18 cellular contexts compared by ENCODE assay signal in genomic region chr10:48938990-48939536, GRCh38. TPM values are rescaled to one million over a fixed set of nuclear protein-coding genes. Genes with fewer than 3 reads are reported as not detected.
DNase-seq lines count a peak whose midpoint lies in the region; ATAC-seq and TF ChIP-seq lines count a peak whose summit lies in the region.
"Had no signal": no experiment of that assay in that cellular context is flagged by ENCODE, and none has a peak within 500 bp of the region (broad histone marks: within the 10 kb centered on the region; RNA-seq: fewer than 3 reads in every experiment).

No MANE protein-coding gene starts in this region.

- no peak for ATAC-seq in activated CD8-positive, alpha-beta memory T cell treated with anti-CD3 and anti-CD28 coated beads, Interleukin-2, amount 10 ng/mL, durations not matched to agents 7 days and 5 days
- ATAC-seq in HG02885 (IDR thresholded peaks at IDR 0.05; ENCODE audit: poor library complexity, unreplicated experiment): no peak
- no peak for ATAC-seq in HG02763 (IDR thresholded peaks at IDR 0.05; ENCODE audit: unreplicated experiment)
- ATAC-seq: K562 had no signal

- no peaks in the 10 kb centered on the region for H3K9me3 Mint-ChIP-seq in activated CD8-positive, alpha-beta memory T cell treated with anti-CD3 and anti-CD28 coated beads, Interleukin-2, amount 10 ng/mL, durations not matched to agents 7 days and 5 days (ENCODE audit: low read depth)
- H3K9me3 Mint-ChIP-seq in osteocyte (ENCODE audit: unreplicated experiment): no peaks in the 10 kb centered on the region
- H3K9me3 Mint-ChIP-seq: HFFc6 had no signal

- DNase-seq in activated CD8-positive, alpha-beta memory T cell treated with anti-CD3 and anti-CD28 coated beads, Interleukin-2, amount 10 ng/mL, durations not matched to agents 7 days and 5 days: peak; percentile 36
- DNase-seq in activated CD8-positive, alpha-beta memory T cell treated with anti-CD3 and anti-CD28 coated beads for 24 hours: no peak
- DNase-seq in ecto neural progenitor cell (ENCODE audit: low spot score) (peak; percentile 36), osteocyte (ENCODE audit: extremely low spot score, unreplicated experiment) (peak; percentile 65), vagina (ENCODE audit: extremely low spot score in 2 of 2) (peak; percentile 71 to 74), H7 (no peak)
- DNase-seq: CD4-positive, CD25-positive, alpha-beta regulatory T cell; DMS53; GF-D8; GOT3; HCEC 1CT; HFFc6 had no signal

- TF ChIP-seq CTCF in osteocyte (IDR thresholded peaks at IDR 0.05): no peak
- no peak for TF ChIP-seq CTCF in vagina (IDR thresholded peaks at IDR 0.05)

- H3K27ac Mint-ChIP-seq in activated CD8-positive, alpha-beta memory T cell treated with anti-CD3 and anti-CD28 coated beads, Interleukin-2, amount 10 ng/mL, durations not matched to agents 7 days and 5 days: no peak overlapping the region
- no peak overlapping the region for H3K27ac Mint-ChIP-seq in osteocyte (ENCODE audit: unreplicated experiment)
- H3K27ac Mint-ChIP-seq: CD4-positive, CD25-positive, alpha-beta regulatory T cell; HFFc6 had no signal

- H3K4me1 Mint-ChIP-seq in activated CD8-positive, alpha-beta memory T cell treated with anti-CD3 and anti-CD28 coated beads, Interleukin-2, amount 10 ng/mL, durations not matched to agents 7 days and 5 days: no peaks in the 10 kb centered on the region
- no peaks in the 10 kb centered on the region for H3K4me1 Mint-ChIP-seq in osteocyte (ENCODE audit: unreplicated experiment)
- H3K4me1 Mint-ChIP-seq: CD4-positive, CD25-positive, alpha-beta regulatory T cell had no signal

- TF ChIP-seq POLR2A in vagina (IDR thresholded peaks at IDR 0.05): no peak

- H3K4me3 ChIP-seq in vagina (no peak overlapping the region), H7 (ENCODE audit: insufficient read depth, low read depth, low read length) (no peak overlapping the region)
- H3K4me3 ChIP-seq: BLaER1, K562 had no signal

- H3K27ac ChIP-seq in vagina: no peak overlapping the region
- H3K27ac ChIP-seq: 22Rv1, BLaER1 had no signal

- intact Hi-C loops in vagina (cut with DNase I): no loop called here

- no peaks in the 10 kb centered on the region for H3K27me3 Mint-ChIP-seq in activated CD8-positive, alpha-beta memory T cell treated with anti-CD3 and anti-CD28 coated beads, Interleukin-2, amount 10 ng/mL, durations not matched to agents 7 days and 5 days
- H3K27me3 Mint-ChIP-seq in osteocyte (ENCODE audit: unreplicated experiment): peaks cover 3% of the 10 kb centered on the region
- H3K27me3 Mint-ChIP-seq: CD4-positive, CD25-positive, alpha-beta regulatory T cell had no signal

- H3K4me3 Mint-ChIP-seq in activated CD8-positive, alpha-beta memory T cell treated with anti-CD3 and anti-CD28 coated beads, Interleukin-2, amount 10 ng/mL, durations not matched to agents 7 days and 5 days: no peak overlapping the region
- no peak overlapping the region for H3K4me3 Mint-ChIP-seq in osteocyte (ENCODE audit: unreplicated experiment)
- H3K4me3 Mint-ChIP-seq: CD4-positive, CD25-positive, alpha-beta regulatory T cell; HFFc6 had no signal

- CTCF ChIA-PET in activated CD8-positive, alpha-beta memory T cell treated with anti-CD3 and anti-CD28 coated beads, Interleukin-2, amount 10 ng/mL, durations not matched to agents 7 days and 5 days (lab: Charles Lee): no interaction called here

- no peaks in the 10 kb centered on the region for H3K36me3 Mint-ChIP-seq in activated CD8-positive, alpha-beta memory T cell treated with anti-CD3 and anti-CD28 coated beads, Interleukin-2, amount 10 ng/mL, durations not matched to agents 7 days and 5 days
- no peaks in the 10 kb centered on the region for H3K36me3 Mint-ChIP-seq in osteocyte (ENCODE audit: unreplicated experiment)
- H3K36me3 Mint-ChIP-seq: CD4-positive, CD25-positive, alpha-beta regulatory T cell had no signal

- no peaks in the 10 kb centered on the region for H3K36me3 ChIP-seq in vagina
- no peaks in the 10 kb centered on the region for H3K36me3 ChIP-seq in H7 (replicated peaks; ENCODE audit: control insufficient read depth, insufficient read depth, low read length)
- H3K36me3 ChIP-seq: BLaER1 had no signal

- no peaks in the 10 kb centered on the region for H3K4me1 ChIP-seq in vagina
- H3K4me1 ChIP-seq: BLaER1 had no signal

- no peaks in the 10 kb centered on the region for H3K9me3 ChIP-seq in vagina
- H3K9me3 ChIP-seq: BLaER1 had no signal

- H3K27me3 ChIP-seq in vagina (no peaks in the 10 kb centered on the region), H7 (ENCODE audit: control insufficient read depth, insufficient read depth, low read length) (no peaks in the 10 kb centered on the region)
- H3K27me3 ChIP-seq: BLaER1 had no signal

RNA-seq across cellular contexts. Expression of gene LRRC18, which starts 0.6 kb away (rescaled TPM):
- total RNA-seq in activated CD8-positive, alpha-beta memory T cell treated with anti-CD3 and anti-CD28 coated beads, Interleukin-2, amount 10 ng/mL, durations not matched to agents 7 days and 5 days: not detected
- not detected in 2 replicates for total RNA-seq in osteocyte
- total RNA-seq in vagina: not detected
- not detected in 2 replicates for total RNA-seq in H7 (2014; rRNA removed; shearing (Covaris generic))
- total RNA-seq: A673; CD4-positive, CD25-positive, alpha-beta regulatory T cell; HFFc6; K562 had no signal

Comparison
In these comparisons a context has a peak if more than half of its experiments do, and no peak if none do; other contexts are left out.
1. DNase-seq: peak in activated CD8-positive, alpha-beta memory T cell treated with anti-CD3 and anti-CD28 coated beads, Interleukin-2, amount 10 ng/mL, durations not matched to agents 7 days and 5 days (single experiment), ecto neural progenitor cell (single experiment), osteocyte (single experiment) and vagina (2 of 2); none in activated CD8-positive, alpha-beta memory T cell treated with anti-CD3 and anti-CD28 coated beads for 24 hours (single experiment) and H7 (single experiment).